ENCODE assay signal across 32 cellular contexts in the genomic region with DNA sequence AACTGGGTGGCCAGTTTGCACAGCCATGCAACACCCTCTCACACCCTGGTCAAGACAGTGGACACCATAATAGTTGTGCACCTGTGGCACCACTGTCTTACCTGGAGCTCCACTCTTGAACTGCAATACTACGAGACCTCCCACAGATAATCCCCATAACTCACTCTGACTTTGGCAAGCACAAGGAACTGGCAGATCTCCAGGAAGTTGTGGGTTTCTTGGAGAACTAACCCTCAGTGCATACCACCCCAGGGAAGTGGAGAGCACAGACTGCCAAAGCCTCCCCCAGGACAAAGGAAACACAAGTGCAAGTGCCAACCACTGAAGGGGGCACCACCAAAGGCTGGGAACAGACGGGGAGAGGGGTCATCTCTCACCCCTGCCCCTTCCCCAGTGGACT.
DNase-seq lines count a peak whose midpoint lies in the region; ATAC-seq, FAIRE-seq and TF ChIP-seq lines count a peak whose summit lies in the region.
"Had no signal": no experiment of that assay in that cellular context is flagged by ENCODE, and none has a peak within 500 bp of the region (broad histone marks: within the 10 kb centered on the region; RNA-seq: fewer than 3 reads in every experiment).

No MANE protein-coding gene starts in this region.

- H3K36me3 Mint-ChIP-seq in astrocyte (ENCODE audit: low read depth, unreplicated experiment) = no peaks in the 10 kb centered on the region
- H3K36me3 Mint-ChIP-seq: neural progenitor cell had no signal

- intact Hi-C loops in A673 (cut with micrococcal nuclease; ENCODE audit: unreplicated experiment) = no loop called here

- no peak overlapping the region for H2AFZ ChIP-seq in astrocyte (ENCODE audit: low read depth, low read length)
- H2AFZ ChIP-seq: neural progenitor cell had no signal

- no peak overlapping the region for H3K27ac ChIP-seq in A673 (ENCODE audit: low read depth, low read length, poor library complexity, severe bottlenecking)
- no peak overlapping the region for H3K27ac ChIP-seq in astrocyte (ENCODE audit: low read depth, low read length)
- H3K27ac ChIP-seq: breast epithelium, neural progenitor cell, suprapubic skin had no signal

- no peak for FAIRE-seq in astrocyte (lab: Jason Lieb, UNC)
- FAIRE-seq: A204.1, colon, G401.6, K562 had no signal

- H3K79me2 ChIP-seq in astrocyte (ENCODE audit: insufficient read depth, low read length) = no peaks in the 10 kb centered on the region

- no peaks in the 10 kb centered on the region for H3K36me3 ChIP-seq in A673 (ENCODE audit: insufficient read depth, low read length, poor library complexity, severe bottlenecking)
- no peaks in the 10 kb centered on the region for H3K36me3 ChIP-seq in astrocyte (ENCODE audit: insufficient read depth, low read length)
- H3K36me3 ChIP-seq: BE2C, breast epithelium, HAP-1, neural progenitor cell, suprapubic skin had no signal

- H4K20me1 ChIP-seq in astrocyte (ENCODE audit: insufficient read depth, low read length) = no peaks in the 10 kb centered on the region

- CTCF ChIA-PET in A673 (lab: Charles Lee) = no interaction called here

- ATAC-seq in GM19023 (IDR thresholded peaks at IDR 0.05; ENCODE audit: unreplicated experiment) (no peak), HG03439 (IDR thresholded peaks at IDR 0.05; ENCODE audit: unreplicated experiment) (no peak)
- ATAC-seq: K562, left colon had no signal

- H3K27ac Mint-ChIP-seq in astrocyte (ENCODE audit: unreplicated experiment) = no peak overlapping the region
- H3K27ac Mint-ChIP-seq: activated CD4-positive, alpha-beta T cell treated with anti-CD3 and anti-CD28 coated beads, Interleukin-2, amount 10 ng/mL, durations not matched to agents 24 days and 14 days; activated T-cell treated with anti-CD3 and anti-CD28 coated beads, Interleukin-2, amount 50 U/mL, for 24 hours; CD8-positive, alpha-beta memory T cell; memory B cell; neural progenitor cell had no signal

- H3K4me3 ChIP-seq in A673 (ENCODE audit: low read depth, low read length, poor library complexity, severe bottlenecking) = no peak overlapping the region
- no peak overlapping the region for H3K4me3 ChIP-seq in astrocyte (ENCODE audit: insufficient read depth, low read depth, low read length)
- H3K4me3 ChIP-seq: breast epithelium, HAP-1, K562, neural progenitor cell, suprapubic skin had no signal

- TF ChIP-seq CTCF in A673 (conservative IDR thresholded peaks at IDR 0.05; ENCODE audit: low read depth, low read length) (no peak), astrocyte (IDR thresholded peaks at IDR 0.05; ENCODE audit: insufficient read depth, low read depth, low read length) (no peak)

- H3K4me1 ChIP-seq in A673 (ENCODE audit: insufficient read depth, low read length, poor library complexity, severe bottlenecking) = no peaks in the 10 kb centered on the region
- H3K4me1 ChIP-seq in astrocyte (ENCODE audit: insufficient read depth, low read length) = no peaks in the 10 kb centered on the region
- H3K4me1 ChIP-seq: BE2C, breast epithelium, HAP-1, neural progenitor cell, suprapubic skin had no signal

- in situ Hi-C loops in KBM-7 (cut with MboI; ENCODE audit: low pct_unique_long_range_greater_than_20kb, low sequenced_read_pairs) = no loop called here

- no TSS peak for BruUV-seq in A673 (replicated peaks; lab: Mats Ljungman, UMichigan)

- no peak overlapping the region for H3K4me3 Mint-ChIP-seq in astrocyte (ENCODE audit: unreplicated experiment)
- H3K4me3 Mint-ChIP-seq: activated CD4-positive, alpha-beta T cell treated with anti-CD3 and anti-CD28 coated beads, Interleukin-2, amount 10 ng/mL, durations not matched to agents 24 days and 14 days; activated T-cell treated with anti-CD3 and anti-CD28 coated beads, Interleukin-2, amount 50 U/mL, for 24 hours; CD8-positive, alpha-beta memory T cell; memory B cell; neural progenitor cell had no signal

- no peaks in the 10 kb centered on the region for H3K27me3 Mint-ChIP-seq in astrocyte (ENCODE audit: low read depth, unreplicated experiment)

- no peak overlapping the region for H3K9ac ChIP-seq in astrocyte (ENCODE audit: low read length)
- H3K9ac ChIP-seq: neural progenitor cell had no signal

- POLR2A ChIA-PET in A673 (lab: Charles Lee; ENCODE audit: low non-redundant PET) = no interaction called here

- no peak overlapping the region for H3K4me2 ChIP-seq in astrocyte (ENCODE audit: low read length)
- H3K4me2 ChIP-seq: neural progenitor cell had no signal

- peaks cover 3% of the 10 kb centered on the region for H3K4me1 Mint-ChIP-seq in astrocyte (ENCODE audit: low read depth, unreplicated experiment)
- H3K4me1 Mint-ChIP-seq: CD8-positive, alpha-beta memory T cell; memory B cell; neural progenitor cell had no signal

- H3K9me3 Mint-ChIP-seq in astrocyte (ENCODE audit: unreplicated experiment) = peaks cover 21% of the 10 kb centered on the region

- H3K27me3 ChIP-seq in A673 (replicated peaks; ENCODE audit: insufficient read depth, low read depth, low read length, poor library complexity) (no peaks in the 10 kb centered on the region), astrocyte (ENCODE audit: insufficient read depth, low read length) (no peaks in the 10 kb centered on the region)
- H3K27me3 ChIP-seq: BE2C, breast epithelium, neural progenitor cell, suprapubic skin had no signal

- DNase-seq in A673 (ENCODE audit: low spot score) = peak; percentile 1
- DNase-seq in KBM-7 = peak; percentile 9
- peak; percentile 0 for DNase-seq in astrocyte (ENCODE audit: low read depth)
- DNase-seq in myocyte (ENCODE audit: low read depth) = peak; percentile 52
- no peak for DNase-seq in NCI-H1417 treated with DMSO at 0.1 percent for 48 hours (lab: John Stamatoyannopoulos, UW)
- DNase-seq in COLO829 (ENCODE audit: low spot score) = no peak
- DNase-seq: activated CD4-positive, alpha-beta T cell treated with anti-CD3 and anti-CD28 coated beads, Interleukin-2, amount 10 ng/mL, durations not matched to agents 24 days and 14 days; activated T-cell treated with anti-CD3 and anti-CD28 coated beads, Interleukin-2, amount 50 U/mL, for 24 hours; BE2C; CD8-positive, alpha-beta memory T cell; effector CD4-positive, alpha-beta T cell; left colon; NCI-H1048; NCI-H1694 treated with DMSO at 0.1 percent for 48 hours; NCI-H2171 treated with DMSO at 0.1 percent for 48 hours; NCI-H524; NK-92 treated with Interleukin-12 subunit alpha and Interleukin-12 subunit beta, amount 100 ng/mL, for 24 hours; SIG-M5; stimulated activated CD4-positive, alpha-beta T cell treated with anti-CD3 and anti-CD28 coated beads, Interleukin-15, amount 100 ng/mL, for 24 hours; stimulated activated naive CD4-positive, alpha-beta T cell; T1000 had no signal

- no peaks in the 10 kb centered on the region for H3K9me3 ChIP-seq in A673 (ENCODE audit: low read depth, low read length, poor library complexity, severe bottlenecking)
- no peaks in the 10 kb centered on the region for H3K9me3 ChIP-seq in astrocyte (ENCODE audit: insufficient read depth, low read depth, low read length)
- H3K9me3 ChIP-seq: BE2C, HAP-1 had no signal

Comparison
In these comparisons a context has a peak if more than half of its experiments do, and no peak if none do; other contexts are left out.
1. DNase-seq: peak in A673 (single experiment), KBM-7 (single experiment), astrocyte (single experiment) and myocyte (single experiment); none in NCI-H1417 treated with DMSO at 0.1 percent for 48 hours (single experiment) and COLO829 (single experiment).